In the genomic region with DNA sequence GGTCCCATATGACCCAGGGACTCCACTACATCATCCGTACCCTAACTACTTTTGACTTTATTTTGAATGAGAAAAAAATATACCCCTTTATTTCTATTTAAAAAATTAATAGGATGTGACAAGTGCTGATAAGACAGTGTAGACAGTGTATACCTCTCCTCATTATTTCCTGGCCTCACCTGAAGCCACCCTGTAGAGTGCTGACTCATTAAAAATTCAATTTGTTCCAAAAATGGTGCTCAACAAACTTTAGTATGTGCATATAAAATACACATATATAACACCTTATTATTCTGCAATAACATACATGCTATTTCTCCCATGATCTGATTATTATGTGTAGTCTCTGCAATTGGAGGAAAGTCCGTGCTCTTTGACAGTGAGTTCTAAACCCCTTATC, we compare ENCODE assay signal across 30 cellular contexts. TPM values are rescaled to one million over a fixed set of nuclear protein-coding genes. Genes with fewer than 3 reads are reported as not detected.
DNase-seq lines count a peak whose midpoint lies in the region; ATAC-seq, FAIRE-seq and TF ChIP-seq lines count a peak whose summit lies in the region.
"Had no signal": no experiment of that assay in that cellular context is flagged by ENCODE, and none has a peak within 500 bp of the region (broad histone marks: within the 10 kb centered on the region; RNA-seq: fewer than 3 reads in every experiment).

No MANE protein-coding gene starts in this region.

- no peak overlapping the region for H2BK20ac ChIP-seq in IMR-90 (ENCODE audit: low read depth, low read length)

- no TSS peak for BruUV-seq in HepG2 (replicated peaks; lab: Mats Ljungman, UMichigan)
- BruUV-seq in IMR-90 (replicated peaks; lab: Mats Ljungman, UMichigan): no TSS peak
- BruUV-seq in K562 (replicated peaks; lab: Mats Ljungman, UMichigan): no TSS peak
- BruUV-seq in Caco-2 (replicated peaks; lab: Mats Ljungman, UMichigan): no TSS peak

- H3K27ac ChIP-seq in HepG2 (ENCODE audit: extremely low read length, insufficient read depth, low read length): no peak overlapping the region
- H3K27ac ChIP-seq in right lobe of liver: no peak overlapping the region
- H3K27ac ChIP-seq in IMR-90 (ENCODE audit: insufficient read depth, low read length): no peak overlapping the region
- no peak overlapping the region for H3K27ac ChIP-seq in K562 (ENCODE audit: extremely low read depth, low read depth, low read length)
- H3K27ac ChIP-seq: 22Rv1, BLaER1 had no signal

- POLR2A ChIA-PET in HepG2 (lab: Yijun Ruan, JAX) (no interaction called here), IMR-90 (lab: Charles Lee; ENCODE audit: unreplicated experiment) (no interaction called here), K562 (lab: Yijun Ruan, JAX) (no interaction called here), Caco-2 (lab: Charles Lee) (no interaction called here)

- no peak overlapping the region for H3K27ac Mint-ChIP-seq in activated naive CD8-positive, alpha-beta T cell treated with anti-CD3 and anti-CD28 coated beads, Interleukin-2, amount 50 U/mL, for 24 hours
- no peak overlapping the region for H3K27ac Mint-ChIP-seq in Caco-2 (ENCODE audit: unreplicated experiment)
- H3K27ac Mint-ChIP-seq: CD4-positive, alpha-beta memory T cell; CD4-positive, CD25-positive, alpha-beta regulatory T cell; CD8-positive, alpha-beta memory T cell had no signal

- no peaks in the 10 kb centered on the region for H4K20me1 ChIP-seq in HepG2 (ENCODE audit: insufficient read depth, low read length)
- H4K20me1 ChIP-seq in IMR-90 (ENCODE audit: insufficient read depth, low read length): no peaks in the 10 kb centered on the region
- no peaks in the 10 kb centered on the region for H4K20me1 ChIP-seq in K562 (replicated peaks; ENCODE audit: control insufficient read depth, insufficient read depth, low read length)
- H4K20me1 ChIP-seq: BLaER1 had no signal

- H2BK15ac ChIP-seq in IMR-90 (ENCODE audit: low read depth, low read length): no peak overlapping the region

- TF ChIP-seq EP300 in HepG2 (IDR thresholded peaks at IDR 0.05; ENCODE audit: low read depth in 2 of 2, low read length in 2 of 2) (no peak), HepG2 (CRISPR knock-in tag; IDR thresholded peaks at IDR 0.05; ENCODE audit: borderline replicate concordance) (no peak), K562 (IDR thresholded peaks at IDR 0.05; ENCODE audit: low read length) (no peak)

- CTCF ChIA-PET in HepG2 (lab: Yijun Ruan, JAX; ENCODE audit: low intra/inter-chr PET ratio, low total read pairs) (no interaction called here), IMR-90 (lab: Yijun Ruan, JAX) (no interaction called here), K562 (lab: Yijun Ruan, JAX; ENCODE audit: low intra/inter-chr PET ratio) (no interaction called here), Caco-2 (lab: Charles Lee) (no interaction called here)

- H3K9me3 ChIP-seq in HepG2 (ENCODE audit: low read length) (no peaks in the 10 kb centered on the region), right lobe of liver (no peaks in the 10 kb centered on the region), IMR-90 (ENCODE audit: control insufficient read depth, insufficient read depth, low read length) (no peaks in the 10 kb centered on the region), K562 (replicated peaks; ENCODE audit: control insufficient read depth, insufficient read depth, low read depth, low read length) (no peaks in the 10 kb centered on the region), Caco-2 (no peaks in the 10 kb centered on the region)
- H3K9me3 ChIP-seq: BE2C, BLaER1 had no signal

- H3K9me1 ChIP-seq in IMR-90 (ENCODE audit: insufficient read depth, low read length) (no peaks in the 10 kb centered on the region), K562 (ENCODE audit: control insufficient read depth, insufficient read depth, low read length) (no peaks in the 10 kb centered on the region)

- intact Hi-C loops in HepG2 (cut with micrococcal nuclease; ENCODE audit: unreplicated experiment): no loop called here
- intact Hi-C loops in right lobe of liver (cut with DNase I): no loop called here
- intact Hi-C loops in IMR-90 (cut with micrococcal nuclease): no loop called here
- intact Hi-C loops in K562 (cut with micrococcal nuclease): no loop called here
- intact Hi-C loops in Caco-2 (cut with micrococcal nuclease; ENCODE audit: unreplicated experiment): no loop called here

- no peak for TF ChIP-seq RAD21 in HepG2 (CRISPR knock-in tag; IDR thresholded peaks at IDR 0.05)
- TF ChIP-seq RAD21 in IMR-90 (IDR thresholded peaks at IDR 0.05; ENCODE audit: low read length): no peak
- TF ChIP-seq RAD21 in K562 (CRISPR knock-in tag; conservative IDR thresholded peaks at IDR 0.05 in 1 of 2, IDR thresholded peaks at IDR 0.05 in 1 of 2): no peak

- no peak for ATAC-seq in HepG2
- ATAC-seq in right lobe of liver: no peak
- no peak for ATAC-seq in IMR-90 (ENCODE audit: low read depth)
- no peak for ATAC-seq in K562
- ATAC-seq in activated T-cell treated with anti-CD3 and anti-CD28 coated beads, Interleukin-2, amount 50 U/mL, for 4 hours: no peak
- ATAC-seq in activated naive CD8-positive, alpha-beta T cell treated with anti-CD3 and anti-CD28 coated beads, Interleukin-2, amount 50 U/mL, for 24 hours: no peak

- no peaks in the 10 kb centered on the region for H3K79me2 ChIP-seq in HepG2 (ENCODE audit: insufficient read depth, low read length)
- H3K79me2 ChIP-seq in K562 (ENCODE audit: control insufficient read depth, insufficient read depth, low read length): no peaks in the 10 kb centered on the region

- no peak for TF ChIP-seq POLR2A in HepG2 (IDR thresholded peaks at IDR 0.05; ENCODE audit: insufficient read depth in 1 of 2, low read depth in 2 of 2, low read length in 2 of 2)
- no peak for TF ChIP-seq POLR2A in right lobe of liver (IDR thresholded peaks at IDR 0.05)
- TF ChIP-seq POLR2A in IMR-90 (IDR thresholded peaks at IDR 0.05; ENCODE audit: low read depth, low read length): no peak
- no peak for TF ChIP-seq POLR2A in K562 (conservative IDR thresholded peaks at IDR 0.05)

- H3K9ac ChIP-seq in HepG2 (ENCODE audit: insufficient read depth, low read depth, low read length) (no peak overlapping the region), IMR-90 (ENCODE audit: low read depth, low read length) (no peak overlapping the region), K562 (ENCODE audit: insufficient read depth in 1 of 2, low read depth in 2 of 2, low read length in 2 of 2) (no peak overlapping the region)
- H3K9ac ChIP-seq: BLaER1 had no signal

- H3K23ac ChIP-seq in IMR-90 (ENCODE audit: low read depth, low read length): no peak overlapping the region

- no peak overlapping the region for H3K4me3 Mint-ChIP-seq in activated T-cell treated with anti-CD3 and anti-CD28 coated beads, Interleukin-2, amount 50 U/mL, for 4 hours
- no peak overlapping the region for H3K4me3 Mint-ChIP-seq in activated naive CD8-positive, alpha-beta T cell treated with anti-CD3 and anti-CD28 coated beads, Interleukin-2, amount 50 U/mL, for 24 hours
- no peak overlapping the region for H3K4me3 Mint-ChIP-seq in Caco-2 (ENCODE audit: unreplicated experiment)
- H3K4me3 Mint-ChIP-seq: CD14-positive monocyte; CD4-positive, alpha-beta memory T cell; CD4-positive, CD25-positive, alpha-beta regulatory T cell; CD8-positive, alpha-beta memory T cell had no signal

- H2AK5ac ChIP-seq in IMR-90 (ENCODE audit: low read depth, low read length): no peak overlapping the region

- FAIRE-seq in HepG2 (lab: Jason Lieb, UNC) (no peak), K562 (lab: Jason Lieb, UNC) (no peak)
- FAIRE-seq: GM12891, GM19239 had no signal

- H3K9me3 Mint-ChIP-seq in activated T-cell treated with anti-CD3 and anti-CD28 coated beads, Interleukin-2, amount 50 U/mL, for 4 hours: peaks cover 8% of the 10 kb centered on the region
- peaks cover 15% of the 10 kb centered on the region for H3K9me3 Mint-ChIP-seq in activated naive CD8-positive, alpha-beta T cell treated with anti-CD3 and anti-CD28 coated beads, Interleukin-2, amount 50 U/mL, for 24 hours
- H3K9me3 Mint-ChIP-seq in Caco-2 (ENCODE audit: unreplicated experiment): no peaks in the 10 kb centered on the region

- WGBS in HepG2 (ENCODE audit: low lambda C conversion rate): 0% methylated on average over 2 of the region's 2 CpGs
- WGBS in right lobe of liver (ENCODE audit: insufficient coverage, low coverage, low lambda C conversion rate, missing lambda C conversion rate): 55% methylated on average over 2 of the region's 2 CpGs
- no CpG with 5 or more reads among the region's 2 CpGs for whole genome bisulfite sequencing in IMR-90 (ENCODE audit: extremely low coverage in 2 of 2, insufficient read length in 1 of 2), 2 experiments
- 0% methylated on average over 2 of the region's 2 CpGs for WGBS in K562 (ENCODE audit: insufficient coverage, low coverage, missing lambda C conversion rate)

- no peak overlapping the region for H3K18ac ChIP-seq in IMR-90 (ENCODE audit: low read depth, low read length)

- H3K4me1 ChIP-seq in HepG2 (ENCODE audit: insufficient read depth, low read length) (no peaks in the 10 kb centered on the region), right lobe of liver (no peaks in the 10 kb centered on the region), IMR-90 (ENCODE audit: control insufficient read depth, insufficient read depth, low read length) (no peaks in the 10 kb centered on the region), K562 (replicated peaks in 1 of 2; ENCODE audit: control insufficient read depth in 2 of 2, insufficient read depth in 2 of 2, low read length in 2 of 2) (no peaks in the 10 kb centered on the region), Caco-2 (no peaks in the 10 kb centered on the region)
- H3K4me1 ChIP-seq: BE2C, BLaER1 had no signal

- no peak overlapping the region for H4K5ac ChIP-seq in IMR-90 (ENCODE audit: low read depth, low read length)

- H4K8ac ChIP-seq in IMR-90 (ENCODE audit: low read depth in 2 of 2, low read length in 2 of 2): no peak overlapping the region

- H3K27me3 Mint-ChIP-seq in activated T-cell treated with anti-CD3 and anti-CD28 coated beads, Interleukin-2, amount 50 U/mL, for 4 hours (ENCODE audit: low read depth): no peaks in the 10 kb centered on the region
- H3K27me3 Mint-ChIP-seq in activated naive CD8-positive, alpha-beta T cell treated with anti-CD3 and anti-CD28 coated beads, Interleukin-2, amount 50 U/mL, for 24 hours: no peaks in the 10 kb centered on the region
- peaks cover 3% of the 10 kb centered on the region for H3K27me3 Mint-ChIP-seq in Caco-2 (ENCODE audit: insufficient read depth, unreplicated experiment)
- H3K27me3 Mint-ChIP-seq: CD4-positive, alpha-beta memory T cell; CD4-positive, CD25-positive, alpha-beta regulatory T cell; CD8-positive, alpha-beta memory T cell had no signal

- no peaks in the 10 kb centered on the region for H3K36me3 Mint-ChIP-seq in activated T-cell treated with anti-CD3 and anti-CD28 coated beads, Interleukin-2, amount 50 U/mL, for 4 hours (ENCODE audit: insufficient read depth)
- H3K36me3 Mint-ChIP-seq in activated naive CD8-positive, alpha-beta T cell treated with anti-CD3 and anti-CD28 coated beads, Interleukin-2, amount 50 U/mL, for 24 hours (ENCODE audit: low read depth): no peaks in the 10 kb centered on the region
- no peaks in the 10 kb centered on the region for H3K36me3 Mint-ChIP-seq in Caco-2 (ENCODE audit: insufficient read depth, unreplicated experiment)
- H3K36me3 Mint-ChIP-seq: CD14-positive monocyte; CD4-positive, alpha-beta memory T cell; CD4-positive, CD25-positive, alpha-beta regulatory T cell; CD8-positive, alpha-beta memory T cell had no signal

- H2AK9ac ChIP-seq in IMR-90 (replicated peaks; ENCODE audit: low read depth, low read length, poor library complexity): no peak overlapping the region

- H3K4me3 ChIP-seq in HepG2 (replicated peaks in 1 of 3; ENCODE audit: insufficient read depth in 1 of 3, low read depth in 2 of 3, low read length in 3 of 3) (no peak overlapping the region), right lobe of liver (no peak overlapping the region), IMR-90 (ENCODE audit: insufficient read depth, low read depth, low read length) (no peak overlapping the region), K562 (no peak overlapping the region), Caco-2 (ENCODE audit: low read depth, low read length) (no peak overlapping the region)
- H3K4me3 ChIP-seq: BLaER1 had no signal

- no peak overlapping the region for H2BK5ac ChIP-seq in IMR-90 (ENCODE audit: low read depth, low read length, poor library complexity, severe bottlenecking)

- TF ChIP-seq CTCF in HepG2 (CRISPR knock-in tag; IDR thresholded peaks at IDR 0.05): no peak
- TF ChIP-seq CTCF in right lobe of liver (IDR thresholded peaks at IDR 0.05): no peak
- TF ChIP-seq CTCF in IMR-90 (conservative IDR thresholded peaks at IDR 0.05; ENCODE audit: low read depth, low read length): no peak
- no peak for TF ChIP-seq CTCF in K562 (IDR thresholded peaks at IDR 0.05 in 2 of 3, conservative IDR thresholded peaks at IDR 0.05 in 1 of 3; ENCODE audit: insufficient read depth in 2 of 3, low read depth in 1 of 3, low read length in 3 of 3)
- TF ChIP-seq CTCF in Caco-2 (IDR thresholded peaks at IDR 0.05; ENCODE audit: insufficient read depth in 1 of 2, low read depth in 1 of 2, low read length in 1 of 2, severe bottlenecking in 1 of 2, unreplicated experiment in 1 of 2): no peak

- H4K91ac ChIP-seq in IMR-90 (ENCODE audit: insufficient read depth, low read depth, low read length): no peak overlapping the region

- no peaks in the 10 kb centered on the region for H3K27me3 ChIP-seq in HepG2 (ENCODE audit: control insufficient read depth in 1 of 2, insufficient read depth in 2 of 2, low read length in 2 of 2)
- H3K27me3 ChIP-seq in right lobe of liver: no peaks in the 10 kb centered on the region
- H3K27me3 ChIP-seq in IMR-90 (ENCODE audit: control insufficient read depth, insufficient read depth, low read length): no peaks in the 10 kb centered on the region
- H3K27me3 ChIP-seq in K562 (ENCODE audit: control insufficient read depth in 2 of 2, insufficient read depth in 2 of 2, low read length in 2 of 2): no peaks in the 10 kb centered on the region
- no peaks in the 10 kb centered on the region for H3K27me3 ChIP-seq in Caco-2 (replicated peaks; ENCODE audit: control insufficient read depth, insufficient read depth, low read length)
- H3K27me3 ChIP-seq: BE2C, BLaER1 had no signal

- DNase-seq in HepG2 (ENCODE audit: low spot score): no peak
- no peak for DNase-seq in right lobe of liver
- no peak for DNase-seq in IMR-90
- DNase-seq in K562 (ENCODE audit: extremely low read depth in 1 of 4, low spot score in 3 of 4): no peak
- no peak for DNase-seq in activated T-cell treated with anti-CD3 and anti-CD28 coated beads, Interleukin-2, amount 50 U/mL, for 4 hours
- no peak for DNase-seq in activated naive CD8-positive, alpha-beta T cell treated with anti-CD3 and anti-CD28 coated beads, Interleukin-2, amount 50 U/mL, for 24 hours
- no peak for DNase-seq in Caco-2
- DNase-seq: ACHN; BE2C; C1 segment of cervical spinal cord; Calu3; CD4-positive, alpha-beta memory T cell; CD4-positive, CD25-positive, alpha-beta regulatory T cell; CD8-positive, alpha-beta memory T cell; COR-L47; DMS 273 treated with DMSO at 0.1 percent for 48 hours; DMS153; DMS53; DMS79; DND-41; EL; GDM1 had no signal

- H3K4me2 ChIP-seq in HepG2 (ENCODE audit: low read depth, low read length) (no peak overlapping the region), IMR-90 (ENCODE audit: low read depth, low read length) (no peak overlapping the region), K562 (ENCODE audit: insufficient read depth, low read length) (no peak overlapping the region)
- H3K4me2 ChIP-seq: BLaER1 had no signal

- no peak overlapping the region for H2BK120ac ChIP-seq in IMR-90 (ENCODE audit: low read depth, low read length)

- H3K79me1 ChIP-seq in IMR-90 (ENCODE audit: low read depth in 1 of 2, low read length in 2 of 2): no peaks in the 10 kb centered on the region

- H2AFZ ChIP-seq in HepG2 (ENCODE audit: low read length) (no peak overlapping the region), IMR-90 (replicated peaks; ENCODE audit: low read length, poor library complexity) (no peak overlapping the region), K562 (ENCODE audit: low read depth, low read length) (no peak overlapping the region)

- H3K4ac ChIP-seq in IMR-90 (ENCODE audit: low read depth, low read length): no peak overlapping the region

- no peak overlapping the region for H3K14ac ChIP-seq in IMR-90 (replicated peaks; ENCODE audit: low read depth, low read length)

- dilution Hi-C loops in IMR-90 (cut with HindIII; ENCODE audit: low sequenced_read_pairs, unreplicated experiment): no loop called here

- no peaks in the 10 kb centered on the region for H3K4me1 Mint-ChIP-seq in activated T-cell treated with anti-CD3 and anti-CD28 coated beads, Interleukin-2, amount 50 U/mL, for 4 hours (ENCODE audit: low read depth)
- H3K4me1 Mint-ChIP-seq in activated naive CD8-positive, alpha-beta T cell treated with anti-CD3 and anti-CD28 coated beads, Interleukin-2, amount 50 U/mL, for 24 hours: no peaks in the 10 kb centered on the region
- H3K4me1 Mint-ChIP-seq in Caco-2 (ENCODE audit: low read depth, unreplicated experiment): no peaks in the 10 kb centered on the region
- H3K4me1 Mint-ChIP-seq: CD14-positive monocyte; CD4-positive, alpha-beta memory T cell; CD4-positive, CD25-positive, alpha-beta regulatory T cell; CD8-positive, alpha-beta memory T cell had no signal

- H3K56ac ChIP-seq in IMR-90 (ENCODE audit: extremely low read depth, insufficient read depth, low read length): no peak overlapping the region

- in situ Hi-C loops in HepG2 (cut with HindIII; ENCODE audit: extremely low pct_ligation_motif_present, low pct_unique_long_range_greater_than_20kb): no loop called here
- in situ Hi-C loops in IMR-90 (cut with MboI; ENCODE audit: low sequenced_read_pairs): no loop called here
- in situ Hi-C loops in K562 (cut with MboI): no loop called here

- no peaks in the 10 kb centered on the region for H3K36me3 ChIP-seq in HepG2 (replicated peaks in 1 of 2; ENCODE audit: control insufficient read depth in 1 of 2, insufficient read depth in 2 of 2, low read length in 2 of 2)
- no peaks in the 10 kb centered on the region for H3K36me3 ChIP-seq in right lobe of liver
- no peaks in the 10 kb centered on the region for H3K36me3 ChIP-seq in IMR-90 (ENCODE audit: control insufficient read depth, insufficient read depth, low read length)
- H3K36me3 ChIP-seq in K562 (ENCODE audit: control insufficient read depth, insufficient read depth, low read length): no peaks in the 10 kb centered on the region
- H3K36me3 ChIP-seq in Caco-2 (ENCODE audit: control insufficient read depth, insufficient read depth, low read length): no peaks in the 10 kb centered on the region
- H3K36me3 ChIP-seq: BLaER1 had no signal

RNA-seq across cellular contexts. Expression of gene NOL4, which starts 20.8 kb away (rescaled TPM):
- 1.3 and 1.8 TPM in 2 replicates for total RNA-seq in HepG2 (2016; rRNA removed; fragmentation: Illumina TruSeq; extraction: Trizol)
- 0.53 and 0.81 TPM in 2 replicates for total RNA-seq in HepG2 (2016; cell fraction: cytosol; rRNA removed; fragmentation: Illumina TruSeq; extraction: Trizol; ENCODE audit: low read depth)
- 1.4 and 2.0 TPM in 2 replicates for total RNA-seq in HepG2 (2016; cell fraction: insoluble cytoplasmic fraction; rRNA removed; fragmentation: Illumina TruSeq; extraction: Trizol)
- total RNA-seq in HepG2 (2016; cell fraction: membrane; rRNA removed; fragmentation: Illumina TruSeq; extraction: Trizol): 0.28 and 0.52 TPM in 2 replicates
- total RNA-seq in HepG2 (2016; cell fraction: nucleus; rRNA removed; fragmentation: Illumina TruSeq; extraction: Trizol): 2.8 and 3.3 TPM in 2 replicates
- not detected in 2 replicates for polyA plus RNA-seq in HepG2 (2011; rRNA removed)
- not detected in 2 replicates for polyA plus RNA-seq in HepG2 (2011; cell fraction: cytosol; rRNA removed)
- polyA plus RNA-seq in HepG2 (2011; cell fraction: nucleus; rRNA removed): not detected in 2 replicates
- not detected in 2 replicates for polyA plus RNA-seq in HepG2 (2012)
- 0.28 TPM in 1 of 2 replicates, not detected in the other for polyA plus RNA-seq in HepG2 (2016; cell fraction: cytosol; fragmentation: Illumina TruSeq; extraction: Trizol; ENCODE audit: low read depth)
- polyA plus RNA-seq in HepG2 (2016; cell fraction: insoluble cytoplasmic fraction; fragmentation: Illumina TruSeq; extraction: Trizol; ENCODE audit: low read depth): 1.3 and 2.0 TPM in 2 replicates
- polyA plus RNA-seq in HepG2 (2016; cell fraction: membrane; fragmentation: Illumina TruSeq; extraction: Trizol; ENCODE audit: low read depth): 0.17 and 0.40 TPM in 2 replicates
- 0.89 and 1.5 TPM in 2 replicates for polyA plus RNA-seq in HepG2 (2016; cell fraction: nucleus; fragmentation: Illumina TruSeq; extraction: Trizol; ENCODE audit: insufficient read depth, low read depth)
- not detected in 2 replicates for polyA minus RNA-seq in HepG2 (2011; rRNA and poly(A)+ RNA removed; ENCODE audit: low replicate concordance)
- polyA minus RNA-seq in HepG2 (2011; cell fraction: cytosol; rRNA and poly(A)+ RNA removed): not detected in 2 replicates
- polyA minus RNA-seq in HepG2 (2011; cell fraction: nucleus; rRNA and poly(A)+ RNA removed): not detected in 2 replicates
- 1 to 10 TPM in 2 of 6 experiments, under 1 TPM in 4; 0.27 to 2.8 (median 0.74) TPM for total RNA-seq in right lobe of liver
- total RNA-seq in IMR-90 (2012; rRNA removed): not detected in 2 replicates
- polyA plus RNA-seq in IMR-90 (2012; rRNA removed): not detected in 2 replicates
- polyA plus RNA-seq in IMR-90 (2012; cell fraction: cytosol; rRNA removed): 0.02 TPM in 1 of 2 replicates, not detected in the other
- not detected in 2 replicates for polyA plus RNA-seq in IMR-90 (2012; cell fraction: nucleus; rRNA removed; ENCODE audit: low replicate concordance)
- total RNA-seq in K562 (2011; cell fraction: chromatin; rRNA removed; ENCODE audit: low replicate concordance): not detected in 2 replicates
- total RNA-seq in K562 (2011; cell fraction: nucleolus; rRNA removed): not detected in 2 replicates
- not detected in 2 replicates for total RNA-seq in K562 (2011; cell fraction: nucleoplasm; rRNA removed)
- total RNA-seq in K562 (2014; rRNA removed): not detected in 2 replicates
- total RNA-seq in K562 (2014; rRNA removed; fragmentation: Illumina TruSeq; extraction: Trizol): not detected in 2 replicates
- total RNA-seq in K562 (2015; rRNA removed; fragmentation: Illumina TruSeq; extraction: Trizol): not detected in 2 replicates
- not detected in 2 replicates for total RNA-seq in K562 (2021)
- not detected in 2 replicates for polyA plus RNA-seq in K562 (2011; rRNA removed)
- not detected in 2 replicates for polyA plus RNA-seq in K562 (2011; cell fraction: cytosol; rRNA removed)
- not detected in 2 replicates for polyA plus RNA-seq in K562 (2011; cell fraction: nucleus; rRNA removed)
- polyA plus RNA-seq in K562 (2012): not detected in 2 replicates
- not detected in 2 replicates for polyA plus RNA-seq in K562 (2014; fragmentation: Illumina TruSeq; extraction: Trizol)
- polyA plus RNA-seq in K562 (2014; fragmentation: Nextera tagmentation; extraction: Ambion mirVana): not detected
- polyA plus RNA-seq in K562 (2014; rRNA removed): not detected in 2 replicates
- not detected in 2 replicates for polyA minus RNA-seq in K562 (2011; rRNA and poly(A)+ RNA removed)
- not detected in 2 replicates for polyA minus RNA-seq in K562 (2011; cell fraction: cytosol; rRNA and poly(A)+ RNA removed)
- not detected in 2 replicates for polyA minus RNA-seq in K562 (2011; cell fraction: nucleus; rRNA and poly(A)+ RNA removed)
- total RNA-seq in activated T-cell treated with anti-CD3 and anti-CD28 coated beads, Interleukin-2, amount 50 U/mL, for 4 hours: not detected
- not detected in 2 replicates for total RNA-seq in Caco-2 (2022)
- total RNA-seq: A172; Calu3; CD4-positive, alpha-beta memory T cell; CD4-positive, CD25-positive, alpha-beta regulatory T cell; CD8-positive, alpha-beta memory T cell; G401 had no signal
- polyA plus RNA-seq: AG04450; CD14-positive monocyte; CD4-positive, alpha-beta memory T cell; CD4-positive, CD25-positive, alpha-beta regulatory T cell; CD8-positive, alpha-beta memory T cell had no signal

Comparison
In these comparisons a context has a peak if more than half of its experiments do, and no peak if none do; other contexts are left out.
1. Of the 241 proteins assayed by ChIP-seq in both HepG2 and K562: peak only in HepG2: none; only in K562: MAFG; in both: MAFF and MAFK; in neither: 238.